Comparison of ENCODE assay signal across 23 cellular contexts in genomic region chr3:58989173-58989572, GRCh38.
DNase-seq lines count a peak whose midpoint lies in the region; ATAC-seq and TF ChIP-seq lines count a peak whose summit lies in the region.
"Had no signal": no experiment of that assay in that cellular context is flagged by ENCODE, and none has a peak within 500 bp of the region (broad histone marks: within the 10 kb centered on the region; RNA-seq: fewer than 3 reads in every experiment).

No MANE protein-coding gene starts in this region.

- H3K79me2 ChIP-seq in GM23248 (ENCODE audit: insufficient read depth) = no peaks in the 10 kb centered on the region

- peak overlapping the region; percentile 1; the same call in 1 of the 2 replicates for H3K27ac ChIP-seq in GM23248
- H3K27ac ChIP-seq: BLaER1, lower lobe of right lung, PC-9 had no signal

- no peak for TF ChIP-seq CTCF in fibroblast of mammary gland (conservative IDR thresholded peaks at IDR 0.05; ENCODE audit: control insufficient read depth, insufficient read depth, low read depth, low read length)

- H4K20me1 ChIP-seq in GM23248 (ENCODE audit: insufficient read depth) = no peaks in the 10 kb centered on the region
- H4K20me1 ChIP-seq: BLaER1 had no signal

- H3K27me3 ChIP-seq in GM23248 (replicated peaks; ENCODE audit: insufficient read depth) (no peaks in the 10 kb centered on the region), skeletal muscle satellite cell (ENCODE audit: control insufficient read depth, insufficient read depth, low read length) (no peaks in the 10 kb centered on the region)
- H3K27me3 ChIP-seq: BLaER1 had no signal

- H2AFZ ChIP-seq in GM23248 = no peak overlapping the region
- H2AFZ ChIP-seq: PC-9 had no signal

- ATAC-seq in SK-N-SH treated with all-trans-retinoic acid at 6 μM for 48 hours (peak; percentile 73), HG03571 (IDR thresholded peaks at IDR 0.05; ENCODE audit: unreplicated experiment) (no peak)
- ATAC-seq: lower lobe of right lung had no signal

- no peaks in the 10 kb centered on the region for H3K9me2 ChIP-seq in GM23248 (ENCODE audit: insufficient read depth)

- DNase-seq in GM23248 (peak; percentile 64), fibroblast of mammary gland (ENCODE audit: low read depth) (peak; percentile 61), LoVo (ENCODE audit: low spot score) (no peak), mucosa of gallbladder (ENCODE audit: low spot score) (no peak)
- DNase-seq: activated CD4-positive, alpha-beta T cell treated with anti-CD3 and anti-CD28 coated beads for 4 hours; activated effector memory CD4-positive, alpha-beta T cell treated with anti-CD3 and anti-CD28 coated beads, Interleukin-2, amount 50 U/mL, for 16 hours; aorta; Calu3; endodermal cell; Kasumi-1; lower lobe of right lung; naive B cell; NCI-H1436; NCI-H2171 treated with DMSO at 0.1 percent for 48 hours; NCI-H748 treated with DMSO at 0.1 percent for 48 hours; PC-9; posterior cingulate gyrus; small intestine; stimulated activated CD4-positive, alpha-beta T cell treated with anti-CD3 and anti-CD28 coated beads, Interleukin-4, amount 100 ng/mL, for 4 hours had no signal

- peaks cover 27% of the 10 kb centered on the region for H3F3A ChIP-seq in GM23248 (ENCODE audit: insufficient read depth)

- H3K4me2 ChIP-seq in GM23248 (ENCODE audit: unreplicated experiment) (peak overlapping the region; percentile 51), skeletal muscle satellite cell (ENCODE audit: low read length) (peak overlapping the region; percentile 50)
- H3K4me2 ChIP-seq: BLaER1, PC-9 had no signal

- peaks cover 41% of the 10 kb centered on the region for H3K4me1 ChIP-seq in GM23248 (ENCODE audit: insufficient read depth)
- peaks cover 33% of the 10 kb centered on the region for H3K4me1 ChIP-seq in skeletal muscle satellite cell (ENCODE audit: control insufficient read depth, insufficient read depth, low read length)
- H3K4me1 ChIP-seq: lower lobe of right lung had no signal

- in situ Hi-C loops in GM23248 (cut with MboI) = no loop called here

- H3K36me3 ChIP-seq in GM23248 (ENCODE audit: low read depth) (no peaks in the 10 kb centered on the region), skeletal muscle satellite cell (ENCODE audit: insufficient read depth, low read length) (no peaks in the 10 kb centered on the region)
- H3K36me3 ChIP-seq: lower lobe of right lung had no signal

- H3K9ac ChIP-seq in GM23248 = no peak overlapping the region
- H3K9ac ChIP-seq in skeletal muscle satellite cell (ENCODE audit: low read depth, low read length) = peak overlapping the region; percentile 45
- H3K9ac ChIP-seq: BLaER1 had no signal

- H3K4me3 ChIP-seq in GM23248 (no peak overlapping the region; the same call in 1 of the 2 replicates), fibroblast of mammary gland (ENCODE audit: control insufficient read depth, low read depth, low read length) (no peak overlapping the region), skeletal muscle satellite cell (ENCODE audit: low read length) (peak overlapping the region; percentile 31)
- H3K4me3 ChIP-seq: BLaER1, lower lobe of right lung, PC-9 had no signal

- H3K9me3 ChIP-seq in GM23248 (ENCODE audit: low read depth) (no peaks in the 10 kb centered on the region), skeletal muscle satellite cell (replicated peaks; ENCODE audit: low read length) (no peaks in the 10 kb centered on the region)

TF ChIP-seq in SK-N-SH treated with all-trans-retinoic acid at 6 μM for 48 hours, 23 proteins besides CTCF, POLR2A, EP300 and RAD21:
- TF ChIP-seq ISL1 (CRISPR knock-in tag; IDR thresholded peaks at IDR 0.05) (no peak), ESRRG (CRISPR knock-in tag; IDR thresholded peaks at IDR 0.05) (no peak)
TF ChIP-seq in SK-N-SH treated with all-trans-retinoic acid at 6 μM for 48 hours: peak in this region for 0.

Comparison
In these comparisons a context has a peak if more than half of its experiments do, and no peak if none do; other contexts are left out.
1. DNase-seq: peak in GM23248 (single experiment) and fibroblast of mammary gland (single experiment); none in LoVo (single experiment) and mucosa of gallbladder (single experiment).